In genomic region chr5:3126639-3127038, GRCh38 we compare ENCODE assay signal across 19 cellular contexts.
DNase-seq lines count a peak whose midpoint lies in the region; ATAC-seq and TF ChIP-seq lines count a peak whose summit lies in the region.
"Had no signal": no experiment of that assay in that cellular context is flagged by ENCODE, and none has a peak within 500 bp of the region (broad histone marks: within the 10 kb centered on the region; RNA-seq: fewer than 3 reads in every experiment).

No MANE protein-coding gene starts in this region.

- H3K79me2 ChIP-seq in SK-N-SH (ENCODE audit: insufficient read depth), result no peaks in the 10 kb centered on the region

- no peaks in the 10 kb centered on the region for H4K20me1 ChIP-seq in SK-N-SH (ENCODE audit: insufficient read depth)
- H4K20me1 ChIP-seq: BLaER1 had no signal

- H3K36me3 ChIP-seq in right atrium auricular region, result no peaks in the 10 kb centered on the region
- H3K36me3 ChIP-seq in BE2C, result no peaks in the 10 kb centered on the region
- no peaks in the 10 kb centered on the region for H3K36me3 ChIP-seq in SK-N-SH (replicated peaks in 1 of 2; ENCODE audit: control insufficient read depth in 1 of 2, insufficient read depth in 2 of 2, low read length in 1 of 2)
- H3K36me3 ChIP-seq: BLaER1 had no signal

- H3K27me3 ChIP-seq in right atrium auricular region (peaks cover 0 to 1% of the 10 kb centered on the region in 2 donors), BE2C (no peaks in the 10 kb centered on the region), SK-N-SH (ENCODE audit: insufficient read depth) (peaks cover 7% of the 10 kb centered on the region; the same call in 1 of the 2 replicates)

- H3K9ac ChIP-seq in SK-N-SH, result no peak overlapping the region
- H3K9ac ChIP-seq: BLaER1 had no signal

- no peak for TF ChIP-seq CTCF in right atrium auricular region (IDR thresholded peaks at IDR 0.05)
- no peak for TF ChIP-seq CTCF in BE2C (IDR thresholded peaks at IDR 0.05; ENCODE audit: low read depth, low read length)
- TF ChIP-seq CTCF in SK-N-SH (IDR thresholded peaks at IDR 0.05), result no peak

- H3K4me3 ChIP-seq in right atrium auricular region (no peak overlapping the region), BE2C (ENCODE audit: low read depth, low read length) (no peak overlapping the region), SK-N-SH (ENCODE audit: low read depth in 2 of 2, low read length in 1 of 2) (no peak overlapping the region)
- H3K4me3 ChIP-seq: A549, BLaER1, GM23338 had no signal

- intact Hi-C loops in Right ventricle myocardium inferior (cut with DNase I), result no loop called here
- intact Hi-C loops in posterior vena cava (cut with DNase I), result no loop called here

- H3K4me2 ChIP-seq in SK-N-SH, result no peak overlapping the region
- H3K4me2 ChIP-seq: A549, BLaER1, GM23338 had no signal

- no peak for TF ChIP-seq RAD21 in SK-N-SH (IDR thresholded peaks at IDR 0.05; ENCODE audit: low read length)

- no peaks in the 10 kb centered on the region for H3F3A ChIP-seq in SK-N-SH (replicated peaks; ENCODE audit: insufficient read depth)

- CTCF ChIA-PET in SK-N-SH (lab: Yijun Ruan, JAX), result no interaction called here

- no peaks in the 10 kb centered on the region for H3K9me3 ChIP-seq in right atrium auricular region
- H3K9me3 ChIP-seq in BE2C, result no peaks in the 10 kb centered on the region; the same call in 1 of the 2 replicates
- no peaks in the 10 kb centered on the region for H3K9me3 ChIP-seq in SK-N-SH
- H3K9me3 ChIP-seq: A549, BLaER1, Caco-2 had no signal

- no peak overlapping the region for H2AFZ ChIP-seq in SK-N-SH (ENCODE audit: low read depth)
- H2AFZ ChIP-seq: GM23338 had no signal

- 3% methylated on average over 9 of the region's 10 CpGs for WGBS in SK-N-SH (ENCODE audit: low lambda C conversion rate)

- no peak for TF ChIP-seq EP300 in SK-N-SH (IDR thresholded peaks at IDR 0.05; ENCODE audit: borderline replicate concordance in 1 of 2, low read depth in 1 of 2, low read length in 1 of 2)

- DNase-seq in right atrium auricular region (ENCODE audit: low spot score) (peak; percentile 21), Right ventricle myocardium inferior (ENCODE audit: missing footprints) (no peak), mesenteric fat pad (ENCODE audit: low spot score) (peak; percentile 83), posterior vena cava (ENCODE audit: low spot score) (peak; percentile 64), BE2C (no peak), H4 (ENCODE audit: low spot score) (no peak), SK-N-SH (no peak)
- DNase-seq: 8988T; Caco-2; CD4-positive, CD25-positive, alpha-beta regulatory T cell; CD8-positive, alpha-beta T cell; DMS153; DND-41; H7; HCEC 1CT had no signal

- no peaks in the 10 kb centered on the region for H3K9me2 ChIP-seq in SK-N-SH

- ATAC-seq in Right ventricle myocardium inferior, result no peak
- ATAC-seq: A549; CD8-positive, alpha-beta T cell; GM23338 had no signal

- H3K27ac ChIP-seq in right atrium auricular region (no peak overlapping the region), SK-N-SH (ENCODE audit: low read depth in 2 of 2, low read length in 1 of 2) (no peak overlapping the region)
- H3K27ac ChIP-seq: A549, BLaER1, C4-2B had no signal

- H3K4me1 ChIP-seq in right atrium auricular region (no peaks in the 10 kb centered on the region), BE2C (no peaks in the 10 kb centered on the region), SK-N-SH (ENCODE audit: control insufficient read depth in 1 of 2, insufficient read depth in 2 of 2, low read depth in 1 of 2, low read length in 1 of 2) (no peaks in the 10 kb centered on the region)
- H3K4me1 ChIP-seq: A549, Caco-2 had no signal

- POLR2A ChIA-PET in SK-N-SH (lab: Yijun Ruan, JAX), result no interaction called here

TF ChIP-seq in SK-N-SH, 30 proteins besides CTCF, POLR2A, EP300 and RAD21:
- TF ChIP-seq, protein P1, sequence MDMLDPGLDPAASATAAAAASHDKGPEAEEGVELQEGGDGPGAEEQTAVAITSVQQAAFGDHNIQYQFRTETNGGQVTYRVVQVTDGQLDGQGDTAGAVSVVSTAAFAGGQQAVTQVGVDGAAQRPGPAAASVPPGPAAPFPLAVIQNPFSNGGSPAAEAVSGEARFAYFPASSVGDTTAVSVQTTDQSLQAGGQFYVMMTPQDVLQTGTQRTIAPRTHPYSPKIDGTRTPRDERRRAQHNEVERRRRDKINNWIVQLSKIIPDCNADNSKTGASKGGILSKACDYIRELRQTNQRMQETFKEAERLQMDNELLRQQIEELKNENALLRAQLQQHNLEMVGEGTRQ (IDR thresholded peaks at IDR 0.05; ENCODE audit: borderline replicate concordance, low read depth, low read length), result no peak
- no peak for TF ChIP-seq SIN3A (IDR thresholded peaks at IDR 0.05; ENCODE audit: borderline replicate concordance, low read depth, low read length)
- no peak for TF ChIP-seq GABPA (IDR thresholded peaks at IDR 0.05; ENCODE audit: low read depth)

Comparison
In these comparisons a context has a peak if more than half of its experiments do, and no peak if none do; other contexts are left out.
1. DNase-seq: peak in right atrium auricular region (single experiment), mesenteric fat pad (single experiment) and posterior vena cava (single experiment); none in Right ventricle myocardium inferior (single experiment), BE2C (single experiment), H4 (single experiment) and SK-N-SH (single experiment).